9 cellular contexts compared by ENCODE assay signal in the genomic region with DNA sequence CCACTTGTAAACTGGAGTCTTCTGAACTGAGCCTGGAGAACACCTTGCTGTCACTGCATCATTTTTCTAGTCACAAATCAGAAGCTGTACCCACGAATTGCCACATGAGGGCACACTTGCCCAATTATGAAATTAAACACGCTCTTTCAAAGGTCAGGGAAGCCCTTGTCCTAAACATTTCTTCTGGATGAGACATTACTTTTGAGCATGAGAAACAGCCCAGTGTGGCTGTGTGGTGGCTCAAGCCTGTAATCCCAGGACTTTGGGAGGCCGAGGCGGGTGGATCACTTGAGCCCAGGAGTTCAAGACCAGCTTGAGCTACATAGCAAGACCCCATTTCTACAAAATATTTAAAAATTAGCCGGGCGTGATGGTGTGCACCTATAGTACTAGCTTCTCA. TPM values are rescaled to one million over a fixed set of nuclear protein-coding genes. Genes with fewer than 3 reads are reported as not detected.
DNase-seq lines count a peak whose midpoint lies in the region; ATAC-seq and TF ChIP-seq lines count a peak whose summit lies in the region.
"Had no signal": no experiment of that assay in that cellular context is flagged by ENCODE, and none has a peak within 500 bp of the region (broad histone marks: within the 10 kb centered on the region; RNA-seq: fewer than 3 reads in every experiment).

No MANE protein-coding gene starts in this region.

- no peaks in the 10 kb centered on the region for H3K9me3 Mint-ChIP-seq in activated naive CD8-positive, alpha-beta T cell treated with anti-CD3 and anti-CD28 coated beads for 36 hours
- H3K9me3 Mint-ChIP-seq: central memory CD8-positive, alpha-beta T cell had no signal

- no peaks in the 10 kb centered on the region for H3K36me3 Mint-ChIP-seq in activated naive CD8-positive, alpha-beta T cell treated with anti-CD3 and anti-CD28 coated beads for 36 hours

- H3K9me3 ChIP-seq in Panc1 (ENCODE audit: control insufficient read depth, insufficient read depth, low read depth, low read length), result no peaks in the 10 kb centered on the region
- no peaks in the 10 kb centered on the region for H3K9me3 ChIP-seq in heart left ventricle

- intact Hi-C loops in Panc1 (cut with micrococcal nuclease; ENCODE audit: unreplicated experiment) (loop anchor here (1.0 to 10.0 kb wide), 3 partner anchors 112 to 160 kb away; no protein-coding TSS in a partner anchor), heart left ventricle (cut with DNase I) (loop anchor here (1.0 to 10.0 kb wide), 9 partner anchors 48 to 161 kb away; a partner anchor contains a TSS)

- no peak overlapping the region for H3K4me3 Mint-ChIP-seq in activated naive CD8-positive, alpha-beta T cell treated with anti-CD3 and anti-CD28 coated beads for 36 hours
- H3K4me3 Mint-ChIP-seq: central memory CD8-positive, alpha-beta T cell had no signal

- BruUV-seq in Panc1 (replicated peaks; lab: Mats Ljungman, UMichigan), result no TSS peak

- DNase-seq in GDM1 (lab: John Stamatoyannopoulos, UW), result peak; percentile 46
- DNase-seq in Panc1 (ENCODE audit: low read depth, low spot score), result peak; percentile 60
- peak; percentile 29 for DNase-seq in activated naive CD8-positive, alpha-beta T cell treated with anti-CD3 and anti-CD28 coated beads for 36 hours
- peak in 2 of 5 donors; percentile 18 to 39 for DNase-seq in heart left ventricle
- peak; percentile 75 for DNase-seq in retina

- no peak overlapping the region for H3K27ac Mint-ChIP-seq in activated naive CD8-positive, alpha-beta T cell treated with anti-CD3 and anti-CD28 coated beads for 36 hours

- in situ Hi-C loops in Panc1 (cut with HindIII; ENCODE audit: low pct_unique_long_range_greater_than_20kb, low sequenced_read_pairs), result no loop called here

- WGBS in heart left ventricle, 4 donors, result 39 to 44% (median 42%) methylated on average over 6 of the region's 6 CpGs

- peaks cover 6% of the 10 kb centered on the region; the same call in 1 of the 2 replicates for H3K27me3 ChIP-seq in Panc1 (ENCODE audit: control insufficient read depth, insufficient read depth, low read length)
- H3K27me3 ChIP-seq in heart left ventricle, result no peaks in the 10 kb centered on the region

- H3K36me3 ChIP-seq in Panc1 (ENCODE audit: control insufficient read depth, insufficient read depth, low read length), result no peaks in the 10 kb centered on the region
- H3K36me3 ChIP-seq in heart left ventricle, result no peaks in the 10 kb centered on the region

- H3K4me3 ChIP-seq in Panc1 (ENCODE audit: low read depth in 2 of 2, low read length in 2 of 2) (no peak overlapping the region), heart left ventricle (no peak overlapping the region)

- TF ChIP-seq RAD21 in Ishikawa (IDR thresholded peaks at IDR 0.05; ENCODE audit: low read depth), result peak; percentile 79

- peaks cover 34% of the 10 kb centered on the region for H3K27me3 Mint-ChIP-seq in activated naive CD8-positive, alpha-beta T cell treated with anti-CD3 and anti-CD28 coated beads for 36 hours

- peak; percentile 80 for ATAC-seq in Panc1
- ATAC-seq in heart left ventricle, result peak; percentile 47 to 85 (median 72)
- ATAC-seq in GM21360 (IDR thresholded peaks at IDR 0.05; ENCODE audit: unreplicated experiment), result no peak
- ATAC-seq in HG03565 (IDR thresholded peaks at IDR 0.05; ENCODE audit: unreplicated experiment), result no peak

- TF ChIP-seq CTCF in Panc1 (IDR thresholded peaks at IDR 0.05) (peak; percentile 85), heart left ventricle (IDR thresholded peaks at IDR 0.05) (peak; percentile 66 to 85 (median 76))

- no peak overlapping the region for H3K27ac ChIP-seq in Panc1 (ENCODE audit: low read length)
- no peak overlapping the region for H3K27ac ChIP-seq in heart left ventricle

- H3K4me1 Mint-ChIP-seq in activated naive CD8-positive, alpha-beta T cell treated with anti-CD3 and anti-CD28 coated beads for 36 hours, result peaks cover 5% of the 10 kb centered on the region
- H3K4me1 Mint-ChIP-seq: central memory CD8-positive, alpha-beta T cell had no signal

- TF ChIP-seq POLR2A in heart left ventricle (IDR thresholded peaks at IDR 0.05), result no peak

- POLR2A ChIA-PET in Panc1 (lab: Charles Lee), result no interaction called here

- H3K4me1 ChIP-seq in Panc1 (ENCODE audit: control insufficient read depth, insufficient read depth, low read length) (no peaks in the 10 kb centered on the region), heart left ventricle (peaks cover 0 to 16% (median 4%) of the 10 kb centered on the region in 12 donors)

- TF ChIP-seq EP300 in Ishikawa (IDR thresholded peaks at IDR 0.05; ENCODE audit: borderline replicate concordance), result no peak

- CTCF ChIA-PET in Panc1 (lab: Charles Lee), result interaction anchor here (0.5 to 2.5 kb wide), 4 partner anchors 48 to 160 kb away, joined by 5 to 37 read pairs (median 6); no protein-coding TSS in a partner anchor

TF ChIP-seq in Ishikawa, 13 proteins besides CTCF, POLR2A, EP300 and RAD21:
- TF ChIP-seq ZBTB7A (IDR thresholded peaks at IDR 0.05; ENCODE audit: low read depth) (no peak), EGR1 (IDR thresholded peaks at IDR 0.05) (no peak), TEAD4 (IDR thresholded peaks at IDR 0.05) (no peak), YY1 (IDR thresholded peaks at IDR 0.05; ENCODE audit: low read depth) (no peak), TCF12 (IDR thresholded peaks at IDR 0.05; ENCODE audit: low read depth) (no peak), FOXM1 (IDR thresholded peaks at IDR 0.05; ENCODE audit: borderline replicate concordance, low read depth) (no peak), TAF1 (IDR thresholded peaks at IDR 0.05; ENCODE audit: low read depth) (no peak), CEBPB (IDR thresholded peaks at IDR 0.05) (no peak), CREB1 (IDR thresholded peaks at IDR 0.05; ENCODE audit: low read depth) (no peak), NFIC (IDR thresholded peaks at IDR 0.05) (no peak)
- TF ChIP-seq, protein P1, sequence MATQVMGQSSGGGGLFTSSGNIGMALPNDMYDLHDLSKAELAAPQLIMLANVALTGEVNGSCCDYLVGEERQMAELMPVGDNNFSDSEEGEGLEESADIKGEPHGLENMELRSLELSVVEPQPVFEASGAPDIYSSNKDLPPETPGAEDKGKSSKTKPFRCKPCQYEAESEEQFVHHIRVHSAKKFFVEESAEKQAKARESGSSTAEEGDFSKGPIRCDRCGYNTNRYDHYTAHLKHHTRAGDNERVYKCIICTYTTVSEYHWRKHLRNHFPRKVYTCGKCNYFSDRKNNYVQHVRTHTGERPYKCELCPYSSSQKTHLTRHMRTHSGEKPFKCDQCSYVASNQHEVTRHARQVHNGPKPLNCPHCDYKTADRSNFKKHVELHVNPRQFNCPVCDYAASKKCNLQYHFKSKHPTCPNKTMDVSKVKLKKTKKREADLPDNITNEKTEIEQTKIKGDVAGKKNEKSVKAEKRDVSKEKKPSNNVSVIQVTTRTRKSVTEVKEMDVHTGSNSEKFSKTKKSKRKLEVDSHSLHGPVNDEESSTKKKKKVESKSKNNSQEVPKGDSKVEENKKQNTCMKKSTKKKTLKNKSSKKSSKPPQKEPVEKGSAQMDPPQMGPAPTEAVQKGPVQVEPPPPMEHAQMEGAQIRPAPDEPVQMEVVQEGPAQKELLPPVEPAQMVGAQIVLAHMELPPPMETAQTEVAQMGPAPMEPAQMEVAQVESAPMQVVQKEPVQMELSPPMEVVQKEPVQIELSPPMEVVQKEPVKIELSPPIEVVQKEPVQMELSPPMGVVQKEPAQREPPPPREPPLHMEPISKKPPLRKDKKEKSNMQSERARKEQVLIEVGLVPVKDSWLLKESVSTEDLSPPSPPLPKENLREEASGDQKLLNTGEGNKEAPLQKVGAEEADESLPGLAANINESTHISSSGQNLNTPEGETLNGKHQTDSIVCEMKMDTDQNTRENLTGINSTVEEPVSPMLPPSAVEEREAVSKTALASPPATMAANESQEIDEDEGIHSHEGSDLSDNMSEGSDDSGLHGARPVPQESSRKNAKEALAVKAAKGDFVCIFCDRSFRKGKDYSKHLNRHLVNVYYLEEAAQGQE (IDR thresholded peaks at IDR 0.05; ENCODE audit: low read depth), result no peak
- TF ChIP-seq, protein P2, sequence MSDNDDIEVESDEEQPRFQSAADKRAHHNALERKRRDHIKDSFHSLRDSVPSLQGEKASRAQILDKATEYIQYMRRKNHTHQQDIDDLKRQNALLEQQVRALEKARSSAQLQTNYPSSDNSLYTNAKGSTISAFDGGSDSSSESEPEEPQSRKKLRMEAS (IDR thresholded peaks at IDR 0.05), result no peak
- TF ChIP-seq, protein P3, sequence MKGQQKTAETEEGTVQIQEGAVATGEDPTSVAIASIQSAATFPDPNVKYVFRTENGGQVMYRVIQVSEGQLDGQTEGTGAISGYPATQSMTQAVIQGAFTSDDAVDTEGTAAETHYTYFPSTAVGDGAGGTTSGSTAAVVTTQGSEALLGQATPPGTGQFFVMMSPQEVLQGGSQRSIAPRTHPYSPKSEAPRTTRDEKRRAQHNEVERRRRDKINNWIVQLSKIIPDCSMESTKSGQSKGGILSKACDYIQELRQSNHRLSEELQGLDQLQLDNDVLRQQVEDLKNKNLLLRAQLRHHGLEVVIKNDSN (IDR thresholded peaks at IDR 0.05), result no peak
TF ChIP-seq in Ishikawa: peak in this region for 0.

RNA-seq across cellular contexts. Expression of a gene that starts 27.5 kb away (rescaled TPM):
- total RNA-seq in Panc1 (2021; ENCODE audit: unreplicated experiment) (2.7 TPM), heart left ventricle (1 to 10 TPM in 3 of 9 donors, under 1 TPM in 5, not detected in 1; 0.22 to 2.0 (median 0.81) TPM)
- polyA plus RNA-seq in Panc1 (2012; ENCODE audit: insufficient read length), result 0.13 TPM
- total RNA-seq in activated naive CD8-positive, alpha-beta T cell treated with anti-CD3 and anti-CD28 coated beads for 36 hours, result not detected
- under 1 TPM in 1 of 2 donors, not detected in 1; 0.30 TPM for polyA plus RNA-seq in heart left ventricle

Comparison
In these comparisons a context has a peak if more than half of its experiments do, and no peak if none do; other contexts are left out.
1. ATAC-seq: peak in Panc1 (single experiment) and heart left ventricle (4 of 4); none in GM21360 (single experiment) and HG03565 (single experiment).